19 cellular contexts compared by ENCODE assay signal in genomic region chr9:33794560-33794959, GRCh38.
A peak's percentile ranks its signal among the peaks of the same experiment; 100 is the strongest.
DNase-seq lines count a peak whose midpoint lies in the region; ATAC-seq lines count a peak whose summit lies in the region.
"Had no signal": no experiment of that assay in that cellular context is flagged by ENCODE, and none has a peak within 500 bp of the region (broad histone marks: within the 10 kb centered on the region; RNA-seq: fewer than 3 reads in every experiment).

No MANE protein-coding gene starts in this region.

- no peak for ATAC-seq in HG03442 (IDR thresholded peaks at IDR 0.05; ENCODE audit: unreplicated experiment)
- ATAC-seq in HG02759 (IDR thresholded peaks at IDR 0.05; ENCODE audit: unreplicated experiment): no peak
- ATAC-seq: HCT116, left lobe of liver had no signal

- H3K27ac ChIP-seq in caudate nucleus (ENCODE audit: low read depth, low read length): peak overlapping the region; percentile 54
- H3K27ac ChIP-seq: brain microvascular endothelial cell, C4-2B had no signal

- DNase-seq in NCI-H1436 (lab: John Stamatoyannopoulos, UW) (peak; percentile 68), NCI-H1436 treated with DMSO at 0.1 percent for 48 hours (lab: John Stamatoyannopoulos, UW) (no peak), caudate nucleus (lab: John Stamatoyannopoulos, UW) (peak in 38 of 61 donors; percentile 8 to 91 (median 44)), SHP77 (lab: John Stamatoyannopoulos, UW) (no peak)
- peak; percentile 13 for DNase-seq in stimulated activated CD4-positive, alpha-beta T cell treated with anti-CD3 and anti-CD28 coated beads, Interleukin-2, amount 100 ng/mL, for 4 hours (ENCODE audit: low read depth)
- no peak for DNase-seq in stimulated activated CD4-positive, alpha-beta T cell treated with anti-CD3 and anti-CD28 coated beads, Interleukin-12 subunit alpha, Interleukin-12 subunit beta, amount 100 ng/mL, for 4 hours
- DNase-seq: activated CD4-positive, alpha-beta T cell treated with anti-CD3 and anti-CD28 coated beads, Interleukin-2, amount 50 U/mL, for 4 hours; activated gamma-delta T cell; brain microvascular endothelial cell; IMR-90; NCI-H1092; NCI-H82; posterior cingulate gyrus; Right ventricle myocardium superior had no signal

Comparison
In these comparisons a context has a peak if more than half of its experiments do, and no peak if none do; other contexts are left out.
1. DNase-seq: peak in NCI-H1436 (single experiment), stimulated activated CD4-positive, alpha-beta T cell treated with anti-CD3 and anti-CD28 coated beads, Interleukin-2, amount 100 ng/mL, for 4 hours (single experiment) and caudate nucleus (38 of 61); none in NCI-H1436 treated with DMSO at 0.1 percent for 48 hours (single experiment), stimulated activated CD4-positive, alpha-beta T cell treated with anti-CD3 and anti-CD28 coated beads, Interleukin-12 subunit alpha, Interleukin-12 subunit beta, amount 100 ng/mL, for 4 hours (single experiment) and SHP77 (0 of 2).